24 cellular contexts compared by ENCODE assay signal in the genomic region with DNA sequence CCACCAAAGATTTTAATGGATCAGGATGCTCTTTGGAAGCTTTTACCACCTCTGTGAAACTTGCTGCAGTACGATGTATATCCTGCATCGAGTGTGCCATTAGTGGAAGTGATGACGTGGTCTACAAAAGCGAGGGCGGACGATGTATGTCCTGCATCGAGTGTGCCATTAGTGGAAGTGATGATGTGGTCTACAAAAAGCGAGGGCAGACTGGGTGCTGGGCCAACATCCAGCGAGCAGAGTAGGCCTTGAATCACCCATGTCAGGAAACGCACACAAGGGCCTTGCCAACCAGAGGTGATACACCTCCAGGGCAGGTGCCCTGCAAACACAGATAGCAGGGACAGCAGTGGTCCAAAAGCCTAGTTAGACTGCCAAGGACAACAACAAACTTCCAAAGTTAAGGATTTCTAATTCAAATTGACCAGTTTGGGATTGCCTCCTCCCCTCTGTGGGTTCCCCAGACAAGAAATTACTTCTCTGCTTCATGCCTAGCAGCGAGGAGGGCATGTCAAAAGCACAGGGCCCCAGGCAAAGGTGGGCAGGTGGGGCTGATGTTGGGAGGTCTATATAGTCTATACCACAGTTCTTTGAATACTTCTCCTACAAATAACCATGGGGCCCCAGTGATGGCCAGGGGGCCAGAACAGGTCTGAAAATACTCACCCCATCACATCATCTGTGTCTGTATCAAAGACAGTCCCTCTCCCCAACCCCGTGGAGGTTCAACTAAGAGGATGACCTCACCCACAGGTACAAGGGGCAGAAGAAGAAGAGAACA.
"Had no signal": no experiment of that assay in that cellular context is flagged by ENCODE, and none has a peak within 500 bp of the region (broad histone marks: within the 10 kb centered on the region; RNA-seq: fewer than 3 reads in every experiment).

No MANE protein-coding gene starts in this region.

- H3K27me3 Mint-ChIP-seq: activated B cell treated with CpG ODN at 0.5 μM for 24 hours; activated naive CD8-positive, alpha-beta T cell had no signal

- ATAC-seq: activated CD4-positive, alpha-beta T cell treated with anti-CD3 and anti-CD28 coated beads for 36 hours; activated T-helper 17 cell treated with anti-CD3 and anti-CD28 coated beads, Interleukin-2, amount 50 U/mL, for 72 hours; left lobe of liver; naive thymus-derived CD4-positive, alpha-beta T cell; stimulated activated effector memory CD8-positive, alpha-beta T cell treated with anti-CD3 and anti-CD28 coated beads, Interleukin-12 subunit alpha, Interleukin-12 subunit beta, amount 100 ng/mL, for 72 hours had no signal

- H2AFZ ChIP-seq: neural progenitor cell had no signal

- H3K27ac ChIP-seq: adrenal gland, ascending aorta, brain microvascular endothelial cell, colonic mucosa, neural progenitor cell, testis, upper lobe of left lung had no signal

- H3K9me3 Mint-ChIP-seq: activated B cell treated with CpG ODN at 0.5 μM for 24 hours; activated T-helper 17 cell treated with anti-CD3 and anti-CD28 coated beads, Interleukin-2, amount 50 U/mL, for 72 hours; naive thymus-derived CD4-positive, alpha-beta T cell; neural progenitor cell; stimulated activated effector memory CD8-positive, alpha-beta T cell treated with anti-CD3 and anti-CD28 coated beads, Interleukin-12 subunit alpha, Interleukin-12 subunit beta, amount 100 ng/mL, for 72 hours had no signal

- H3K4me3 Mint-ChIP-seq: activated B cell treated with CpG ODN at 0.5 μM for 24 hours; activated CD4-positive, alpha-beta T cell treated with anti-CD3 and anti-CD28 coated beads for 36 hours; activated naive CD8-positive, alpha-beta T cell; activated T-helper 17 cell treated with anti-CD3 and anti-CD28 coated beads, Interleukin-2, amount 50 U/mL, for 72 hours; naive thymus-derived CD4-positive, alpha-beta T cell; neural progenitor cell; stimulated activated effector memory CD8-positive, alpha-beta T cell treated with anti-CD3 and anti-CD28 coated beads, Interleukin-12 subunit alpha, Interleukin-12 subunit beta, amount 100 ng/mL, for 72 hours had no signal

- H3K4me2 ChIP-seq: neural progenitor cell had no signal

- FAIRE-seq: endometrium, kidney had no signal

- DNase-seq: activated B cell treated with CpG ODN at 0.5 μM for 24 hours; activated CD4-positive, alpha-beta T cell treated with anti-CD3 and anti-CD28 coated beads for 36 hours; activated CD4-positive, alpha-beta T cell treated with anti-CD3 and anti-CD28 coated beads, Interleukin-2, amount 50 U/mL, for 4 hours; activated T-cell treated with anti-CD3 and anti-CD28 coated beads, Interleukin-2, amount 50 U/mL, for 1 hour; brain microvascular endothelial cell; central memory CD4-positive, alpha-beta T cell; colonic mucosa; foreskin fibroblast; kidney; posterior cingulate gyrus; stimulated activated CD4-positive, alpha-beta T cell treated with anti-CD3 and anti-CD28 coated beads, Interleukin-1b, Interleukin-23, amount 100 ng/mL, for 48 hours; T-helper 9 cell; testis; upper lobe of left lung had no signal

- H3K4me1 ChIP-seq: adrenal gland, ascending aorta, colonic mucosa, neural progenitor cell, testis, upper lobe of left lung had no signal

- H3K9me3 ChIP-seq: adrenal gland, ascending aorta, colonic mucosa, testis, upper lobe of left lung had no signal

- H3K4me1 Mint-ChIP-seq: activated B cell treated with CpG ODN at 0.5 μM for 24 hours; activated CD4-positive, alpha-beta T cell treated with anti-CD3 and anti-CD28 coated beads for 36 hours; activated T-helper 17 cell treated with anti-CD3 and anti-CD28 coated beads, Interleukin-2, amount 50 U/mL, for 72 hours; neural progenitor cell; stimulated activated effector memory CD8-positive, alpha-beta T cell treated with anti-CD3 and anti-CD28 coated beads, Interleukin-12 subunit alpha, Interleukin-12 subunit beta, amount 100 ng/mL, for 72 hours had no signal

- H3K4me3 ChIP-seq: adrenal gland, ascending aorta, colonic mucosa, lung, neural progenitor cell, testis, upper lobe of left lung had no signal

- H3K27ac Mint-ChIP-seq: activated B cell treated with CpG ODN at 0.5 μM for 24 hours; activated CD4-positive, alpha-beta T cell treated with anti-CD3 and anti-CD28 coated beads for 36 hours; activated naive CD8-positive, alpha-beta T cell; activated T-helper 17 cell treated with anti-CD3 and anti-CD28 coated beads, Interleukin-2, amount 50 U/mL, for 72 hours; neural progenitor cell; stimulated activated effector memory CD8-positive, alpha-beta T cell treated with anti-CD3 and anti-CD28 coated beads, Interleukin-12 subunit alpha, Interleukin-12 subunit beta, amount 100 ng/mL, for 72 hours had no signal

- H3K36me3 Mint-ChIP-seq: activated naive CD8-positive, alpha-beta T cell; stimulated activated effector memory CD8-positive, alpha-beta T cell treated with anti-CD3 and anti-CD28 coated beads, Interleukin-12 subunit alpha, Interleukin-12 subunit beta, amount 100 ng/mL, for 72 hours had no signal

- H3K36me3 ChIP-seq: adrenal gland, ascending aorta, brain microvascular endothelial cell, colonic mucosa, neural progenitor cell, upper lobe of left lung had no signal

- H3K27me3 ChIP-seq: ascending aorta, brain microvascular endothelial cell, colonic mucosa, neural progenitor cell, testis, upper lobe of left lung had no signal

- H3K9ac ChIP-seq: neural progenitor cell had no signal
